25 cellular contexts compared by ENCODE assay signal in genomic region chr2:174444761-174445160, GRCh38.
"Had no signal": no experiment of that assay in that cellular context is flagged by ENCODE, and none has a peak within 500 bp of the region (broad histone marks: within the 10 kb centered on the region; RNA-seq: fewer than 3 reads in every experiment).

No MANE protein-coding gene starts in this region.

- ATAC-seq: activated CD8-positive, alpha-beta memory T cell treated with anti-CD3 and anti-CD28 coated beads, Interleukin-2, amount 10 ng/mL, durations not matched to agents 7 days and 5 days; activated T-cell treated with anti-CD3 and anti-CD28 coated beads, Interleukin-2, amount 50 U/mL, for 4 hours; T-cell had no signal

- H3K4me1 Mint-ChIP-seq: activated CD8-positive, alpha-beta memory T cell treated with anti-CD3 and anti-CD28 coated beads, Interleukin-2, amount 10 ng/mL, durations not matched to agents 7 days and 5 days; activated naive CD8-positive, alpha-beta T cell treated with anti-CD3 and anti-CD28 coated beads for 36 hours had no signal

- H3K4me3 Mint-ChIP-seq: activated B cell treated with CpG ODN at 0.5 μM for 24 hours; activated CD4-positive, alpha-beta T cell treated with anti-CD3 and anti-CD28 coated beads, Interleukin-2, amount 10 ng/mL, durations not matched to agents 24 days and 14 days; activated CD8-positive, alpha-beta memory T cell treated with anti-CD3 and anti-CD28 coated beads, Interleukin-2, amount 10 ng/mL, durations not matched to agents 7 days and 5 days; activated naive CD8-positive, alpha-beta T cell treated with anti-CD3 and anti-CD28 coated beads for 36 hours; activated T-cell treated with anti-CD3 and anti-CD28 coated beads, Interleukin-2, amount 50 U/mL, for 4 hours; IgD-negative memory B cell; T-cell had no signal

- H3K27me3 ChIP-seq: brain microvascular endothelial cell, cardiac muscle cell had no signal

- H3K27ac ChIP-seq: brain microvascular endothelial cell, cardiac muscle cell, SK-N-MC had no signal

- H3K9me3 Mint-ChIP-seq: activated B cell treated with CpG ODN at 0.5 μM for 24 hours; activated CD4-positive, alpha-beta T cell treated with anti-CD3 and anti-CD28 coated beads, Interleukin-2, amount 10 ng/mL, durations not matched to agents 24 days and 14 days; activated naive CD8-positive, alpha-beta T cell treated with anti-CD3 and anti-CD28 coated beads for 36 hours; activated T-cell treated with anti-CD3 and anti-CD28 coated beads, Interleukin-2, amount 50 U/mL, for 4 hours; IgD-negative memory B cell; T-cell had no signal

- H3K27me3 Mint-ChIP-seq: activated B cell treated with CpG ODN at 0.5 μM for 24 hours; activated CD4-positive, alpha-beta T cell treated with anti-CD3 and anti-CD28 coated beads, Interleukin-2, amount 10 ng/mL, durations not matched to agents 24 days and 14 days; activated CD8-positive, alpha-beta memory T cell treated with anti-CD3 and anti-CD28 coated beads, Interleukin-2, amount 10 ng/mL, durations not matched to agents 7 days and 5 days; activated naive CD8-positive, alpha-beta T cell treated with anti-CD3 and anti-CD28 coated beads for 36 hours; IgD-negative memory B cell; T-cell had no signal

- H3K27ac Mint-ChIP-seq: activated B cell treated with CpG ODN at 0.5 μM for 24 hours; activated CD4-positive, alpha-beta T cell treated with anti-CD3 and anti-CD28 coated beads, Interleukin-2, amount 10 ng/mL, durations not matched to agents 24 days and 14 days; activated CD8-positive, alpha-beta memory T cell treated with anti-CD3 and anti-CD28 coated beads, Interleukin-2, amount 10 ng/mL, durations not matched to agents 7 days and 5 days; activated naive CD8-positive, alpha-beta T cell treated with anti-CD3 and anti-CD28 coated beads for 36 hours; IgD-negative memory B cell; T-cell had no signal

- H3K36me3 ChIP-seq: brain microvascular endothelial cell, cardiac muscle cell had no signal

- DNase-seq: activated B cell treated with CpG ODN at 0.5 μM for 24 hours; activated CD4-positive, alpha-beta T cell treated with anti-CD3 and anti-CD28 coated beads for 1 hour; activated CD4-positive, alpha-beta T cell treated with anti-CD3 and anti-CD28 coated beads, Interleukin-2, amount 10 ng/mL, durations not matched to agents 24 days and 14 days; activated CD4-positive, alpha-beta T cell treated with anti-CD3 and anti-CD28 coated beads, Interleukin-2, amount 50 U/mL, for 48 hours; activated CD8-positive, alpha-beta memory T cell treated with anti-CD3 and anti-CD28 coated beads, Interleukin-2, amount 10 ng/mL, durations not matched to agents 7 days and 5 days; activated effector memory CD4-positive, alpha-beta T cell treated with anti-CD3 and anti-CD28 coated beads, Interleukin-2, amount 50 U/mL, for 16 hours; activated naive CD4-positive, alpha-beta T cell treated with Interleukin-2 at 50 U/mL for 16 hours; activated naive CD8-positive, alpha-beta T cell treated with anti-CD3 and anti-CD28 coated beads for 36 hours; activated T-cell treated with anti-CD3 and anti-CD28 coated beads, Interleukin-2, amount 50 U/mL, for 4 hours; brain microvascular endothelial cell; KG1; MV-4-11; NCI-H1092 treated with DMSO at 0.1 percent for 48 hours; NCI-H1436; NCI-H187; NCI-H2081; NCI-H446; NCI-H748 treated with DMSO at 0.1 percent for 48 hours; SIG-M5; T-cell; T-helper 2 cell; T1000 had no signal

- H3K4me3 ChIP-seq: cardiac muscle cell, SK-N-MC had no signal
